In genomic region chr20:35040090-35040489, GRCh38 we compare ENCODE assay signal across 19 cellular contexts. TPM values are rescaled to one million over a fixed set of nuclear protein-coding genes. Genes with fewer than 3 reads are reported as not detected.
DNase-seq lines count a peak whose midpoint lies in the region; ATAC-seq lines count a peak whose summit lies in the region.
"Had no signal": no experiment of that assay in that cellular context is flagged by ENCODE, and none has a peak within 500 bp of the region (broad histone marks: within the 10 kb centered on the region; RNA-seq: fewer than 3 reads in every experiment).

No MANE protein-coding gene starts in this region.

- CTCF ChIA-PET in activated CD8-positive, alpha-beta memory T cell treated with anti-CD3 and anti-CD28 coated beads, Interleukin-2, amount 10 ng/mL, durations not matched to agents 7 days and 5 days (lab: Charles Lee), result no interaction called here

- no peaks in the 10 kb centered on the region for H3K27me3 Mint-ChIP-seq in activated CD8-positive, alpha-beta memory T cell treated with anti-CD3 and anti-CD28 coated beads, Interleukin-2, amount 10 ng/mL, durations not matched to agents 7 days and 5 days
- no peaks in the 10 kb centered on the region for H3K27me3 Mint-ChIP-seq in activated T-helper 17 cell treated with anti-CD3 and anti-CD28 coated beads, Interleukin-2, amount 50 U/mL, for 72 hours
- no peaks in the 10 kb centered on the region for H3K27me3 Mint-ChIP-seq in stimulated activated naive B cell treated with anti-CD40 and anti-IgM and Interleukin-4, amounts not matched to agents 10 μg/mL and 1 μg/mL and 100 μg/mL, for 72 hours

- H3K4me1 Mint-ChIP-seq in activated CD8-positive, alpha-beta memory T cell treated with anti-CD3 and anti-CD28 coated beads, Interleukin-2, amount 10 ng/mL, durations not matched to agents 7 days and 5 days, result peaks cover 12% of the 10 kb centered on the region
- no peaks in the 10 kb centered on the region for H3K4me1 Mint-ChIP-seq in activated T-helper 17 cell treated with anti-CD3 and anti-CD28 coated beads, Interleukin-2, amount 50 U/mL, for 72 hours
- H3K4me1 Mint-ChIP-seq in stimulated activated naive B cell treated with anti-CD40 and anti-IgM and Interleukin-4, amounts not matched to agents 10 μg/mL and 1 μg/mL and 100 μg/mL, for 72 hours, result no peaks in the 10 kb centered on the region

- DNase-seq in activated CD8-positive, alpha-beta memory T cell treated with anti-CD3 and anti-CD28 coated beads, Interleukin-2, amount 10 ng/mL, durations not matched to agents 7 days and 5 days, result no peak
- DNase-seq in activated CD8-positive, alpha-beta memory T cell treated with anti-CD3 and anti-CD28 coated beads, Interleukin-2, amount 50 U/mL, for 48 hours, result no peak
- DNase-seq in left colon (peak; percentile 38 to 50), NCI-H2107 (lab: John Stamatoyannopoulos, UW) (no peak)
- DNase-seq in stimulated activated naive B cell treated with anti-CD40 and anti-IgM and Interleukin-4, amounts not matched to agents 10 μg/mL and 1 μg/mL and 100 μg/mL, for 72 hours, result no peak
- no peak for DNase-seq in activated CD4-positive, CD25-positive, alpha-beta regulatory T cell treated with anti-CD3 and anti-CD28 coated beads, Interleukin-2, amount 50 U/mL, for 72 hours
- DNase-seq: activated CD4-positive, alpha-beta T cell treated with anti-CD3 and anti-CD28 coated beads, Interleukin-2, amount 50 U/mL, for 4 hours; activated naive CD4-positive, alpha-beta T cell treated with anti-CD3 and anti-CD28 coated beads, Interleukin-2, amount 50 U/mL, for 16 hours; activated T-cell treated with anti-CD3 and anti-CD28 coated beads, Interleukin-2, amount 50 U/mL, for 1 hour; C1 segment of cervical spinal cord; effector CD8-positive, alpha-beta T cell; NCI-H1048; NCI-H187 treated with DMSO at 0.1 percent for 48 hours; NCI-H226; SHP77 treated with DMSO at 0.1 percent for 48 hours; spleen; uterus had no signal

- peak overlapping the region; percentile 3 for H3K27ac Mint-ChIP-seq in activated CD8-positive, alpha-beta memory T cell treated with anti-CD3 and anti-CD28 coated beads, Interleukin-2, amount 10 ng/mL, durations not matched to agents 7 days and 5 days
- peak overlapping the region; percentile 33 for H3K27ac Mint-ChIP-seq in activated T-helper 17 cell treated with anti-CD3 and anti-CD28 coated beads, Interleukin-2, amount 50 U/mL, for 72 hours
- peak overlapping the region; percentile 43 for H3K27ac Mint-ChIP-seq in stimulated activated naive B cell treated with anti-CD40 and anti-IgM and Interleukin-4, amounts not matched to agents 10 μg/mL and 1 μg/mL and 100 μg/mL, for 72 hours

- intact Hi-C loops in left colon (cut with DNase I, micrococcal nuclease), result no loop called here

- peaks cover 25% of the 10 kb centered on the region for H3K36me3 Mint-ChIP-seq in activated CD8-positive, alpha-beta memory T cell treated with anti-CD3 and anti-CD28 coated beads, Interleukin-2, amount 10 ng/mL, durations not matched to agents 7 days and 5 days
- H3K36me3 Mint-ChIP-seq in activated T-helper 17 cell treated with anti-CD3 and anti-CD28 coated beads, Interleukin-2, amount 50 U/mL, for 72 hours (ENCODE audit: low read depth), result peaks cover 91% of the 10 kb centered on the region
- H3K36me3 Mint-ChIP-seq in stimulated activated naive B cell treated with anti-CD40 and anti-IgM and Interleukin-4, amounts not matched to agents 10 μg/mL and 1 μg/mL and 100 μg/mL, for 72 hours, result peaks cover 7 to 39% of the 10 kb centered on the region in 2 donors

- H3K9me3 Mint-ChIP-seq in activated CD8-positive, alpha-beta memory T cell treated with anti-CD3 and anti-CD28 coated beads, Interleukin-2, amount 10 ng/mL, durations not matched to agents 7 days and 5 days (ENCODE audit: low read depth), result no peaks in the 10 kb centered on the region
- H3K9me3 Mint-ChIP-seq in activated T-helper 17 cell treated with anti-CD3 and anti-CD28 coated beads, Interleukin-2, amount 50 U/mL, for 72 hours, result no peaks in the 10 kb centered on the region
- H3K9me3 Mint-ChIP-seq in stimulated activated naive B cell treated with anti-CD40 and anti-IgM and Interleukin-4, amounts not matched to agents 10 μg/mL and 1 μg/mL and 100 μg/mL, for 72 hours, result no peaks in the 10 kb centered on the region

- H3K4me3 Mint-ChIP-seq in activated CD8-positive, alpha-beta memory T cell treated with anti-CD3 and anti-CD28 coated beads, Interleukin-2, amount 10 ng/mL, durations not matched to agents 7 days and 5 days, result no peak overlapping the region
- H3K4me3 Mint-ChIP-seq in activated T-helper 17 cell treated with anti-CD3 and anti-CD28 coated beads, Interleukin-2, amount 50 U/mL, for 72 hours, result no peak overlapping the region
- no peak overlapping the region for H3K4me3 Mint-ChIP-seq in stimulated activated naive B cell treated with anti-CD40 and anti-IgM and Interleukin-4, amounts not matched to agents 10 μg/mL and 1 μg/mL and 100 μg/mL, for 72 hours

- ATAC-seq in activated CD8-positive, alpha-beta memory T cell treated with anti-CD3 and anti-CD28 coated beads, Interleukin-2, amount 10 ng/mL, durations not matched to agents 7 days and 5 days, result no peak
- no peak for ATAC-seq in activated T-helper 17 cell treated with anti-CD3 and anti-CD28 coated beads, Interleukin-2, amount 50 U/mL, for 72 hours (replicated peaks)
- ATAC-seq in left colon, result peak; percentile 70
- ATAC-seq in stimulated activated naive B cell treated with anti-CD40 and anti-IgM and Interleukin-4, amounts not matched to agents 10 μg/mL and 1 μg/mL and 100 μg/mL, for 72 hours (replicated peaks), result no peak
- no peak for ATAC-seq in HG03342 (IDR thresholded peaks at IDR 0.05; ENCODE audit: unreplicated experiment)

RNA-seq across cellular contexts. Expression of gene TRPC4AP, which starts 52.5 kb away (rescaled TPM):
- 10 to 100 TPM; 56.9 to 70.9 TPM for total RNA-seq in activated CD8-positive, alpha-beta memory T cell treated with anti-CD3 and anti-CD28 coated beads, Interleukin-2, amount 10 ng/mL, durations not matched to agents 7 days and 5 days
- 10 to 100 TPM; 34.1 to 54.3 TPM for total RNA-seq in activated T-helper 17 cell treated with anti-CD3 and anti-CD28 coated beads, Interleukin-2, amount 50 U/mL, for 72 hours
- 10 to 100 TPM; 58.9 to 60.6 TPM for total RNA-seq in left colon

Comparison
In these comparisons a context has a peak if more than half of its experiments do, and no peak if none do; other contexts are left out.
1. DNase-seq: peak in left colon (2 of 2); none in activated CD8-positive, alpha-beta memory T cell treated with anti-CD3 and anti-CD28 coated beads, Interleukin-2, amount 10 ng/mL, durations not matched to agents 7 days and 5 days (single experiment), activated CD8-positive, alpha-beta memory T cell treated with anti-CD3 and anti-CD28 coated beads, Interleukin-2, amount 50 U/mL, for 48 hours (single experiment), stimulated activated naive B cell treated with anti-CD40 and anti-IgM and Interleukin-4, amounts not matched to agents 10 μg/mL and 1 μg/mL and 100 μg/mL, for 72 hours (single experiment), NCI-H2107 (single experiment) and activated CD4-positive, CD25-positive, alpha-beta regulatory T cell treated with anti-CD3 and anti-CD28 coated beads, Interleukin-2, amount 50 U/mL, for 72 hours (single experiment).
2. Peak in every context shown above with its lines, with median percentiles within 50 percentile points of each other: H3K27ac Mint-ChIP-seq.